Comparison of ENCODE assay signal across 16 cellular contexts in the genomic region with DNA sequence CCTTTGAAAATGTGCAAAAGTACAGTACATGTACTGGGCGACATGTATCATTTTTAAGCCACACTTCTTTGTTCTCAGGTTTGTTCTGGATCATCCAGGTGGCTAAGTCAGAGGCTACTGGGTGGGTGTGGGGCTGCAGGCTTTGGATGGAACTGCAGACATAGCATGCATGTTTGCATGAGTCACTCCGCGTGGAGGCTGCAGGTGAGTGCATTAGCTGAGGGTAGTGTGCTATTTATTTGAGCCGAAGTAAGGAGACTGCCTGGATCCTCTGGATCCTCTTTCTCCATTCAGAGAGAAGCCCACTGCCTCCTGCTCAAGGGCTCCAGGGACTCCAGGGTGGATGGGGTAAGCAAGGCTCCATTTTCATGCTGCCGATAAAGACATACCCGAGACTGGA.
"Had no signal": no experiment of that assay in that cellular context is flagged by ENCODE, and none has a peak within 500 bp of the region (broad histone marks: within the 10 kb centered on the region; RNA-seq: fewer than 3 reads in every experiment).

No MANE protein-coding gene starts in this region.

- H3K27ac ChIP-seq: colonic mucosa, psoas muscle, suprapubic skin, upper lobe of right lung had no signal

- H3K27ac Mint-ChIP-seq: immature natural killer cell; nephron; T-helper 1 cell treated with Interleukin-12 subunit alpha and Interleukin-12 subunit beta and Interleukin-4 antibody, amounts not matched to agents 30 μg/mL and 1 μg/mL, for 36 hours had no signal

- H3K9me3 ChIP-seq: colonic mucosa, suprapubic skin, upper lobe of right lung had no signal

- H3K27me3 ChIP-seq: colonic mucosa, suprapubic skin, upper lobe of right lung had no signal

- H3K4me3 ChIP-seq: colonic mucosa, lung, psoas muscle, suprapubic skin, upper lobe of right lung had no signal

- H3K36me3 ChIP-seq: colonic mucosa, suprapubic skin, upper lobe of right lung had no signal

- DNase-seq: activated naive CD4-positive, alpha-beta T cell treated with Interleukin-2 at 50 U/mL for 16 hours; caudate nucleus; effector CD8-positive, alpha-beta T cell; immature natural killer cell; left colon; occipital lobe; SK-N-SH; stimulated activated CD4-positive, alpha-beta T cell treated with anti-CD3 and anti-CD28 coated beads, Interleukin-2, amount 100 ng/mL, for 24 hours; stimulated activated naive CD4-positive, alpha-beta T cell treated with Interleukin-2 at 50 U/mL for 16 hours; upper lobe of right lung had no signal

- H3K4me1 ChIP-seq: colonic mucosa had no signal

- H3K4me3 Mint-ChIP-seq: immature natural killer cell; nephron; T-helper 1 cell treated with Interleukin-12 subunit alpha and Interleukin-12 subunit beta and Interleukin-4 antibody, amounts not matched to agents 30 μg/mL and 1 μg/mL, for 36 hours had no signal
